In genomic region chr1:52436817-52437216, GRCh38 we compare ENCODE assay signal across 1 cellular context.
TF ChIP-seq lines count a peak whose summit lies in the region.

No MANE protein-coding gene starts in this region.

TF ChIP-seq in GM23338, 12 proteins besides CTCF, POLR2A, EP300 and RAD21:
- TF ChIP-seq, protein P1, sequence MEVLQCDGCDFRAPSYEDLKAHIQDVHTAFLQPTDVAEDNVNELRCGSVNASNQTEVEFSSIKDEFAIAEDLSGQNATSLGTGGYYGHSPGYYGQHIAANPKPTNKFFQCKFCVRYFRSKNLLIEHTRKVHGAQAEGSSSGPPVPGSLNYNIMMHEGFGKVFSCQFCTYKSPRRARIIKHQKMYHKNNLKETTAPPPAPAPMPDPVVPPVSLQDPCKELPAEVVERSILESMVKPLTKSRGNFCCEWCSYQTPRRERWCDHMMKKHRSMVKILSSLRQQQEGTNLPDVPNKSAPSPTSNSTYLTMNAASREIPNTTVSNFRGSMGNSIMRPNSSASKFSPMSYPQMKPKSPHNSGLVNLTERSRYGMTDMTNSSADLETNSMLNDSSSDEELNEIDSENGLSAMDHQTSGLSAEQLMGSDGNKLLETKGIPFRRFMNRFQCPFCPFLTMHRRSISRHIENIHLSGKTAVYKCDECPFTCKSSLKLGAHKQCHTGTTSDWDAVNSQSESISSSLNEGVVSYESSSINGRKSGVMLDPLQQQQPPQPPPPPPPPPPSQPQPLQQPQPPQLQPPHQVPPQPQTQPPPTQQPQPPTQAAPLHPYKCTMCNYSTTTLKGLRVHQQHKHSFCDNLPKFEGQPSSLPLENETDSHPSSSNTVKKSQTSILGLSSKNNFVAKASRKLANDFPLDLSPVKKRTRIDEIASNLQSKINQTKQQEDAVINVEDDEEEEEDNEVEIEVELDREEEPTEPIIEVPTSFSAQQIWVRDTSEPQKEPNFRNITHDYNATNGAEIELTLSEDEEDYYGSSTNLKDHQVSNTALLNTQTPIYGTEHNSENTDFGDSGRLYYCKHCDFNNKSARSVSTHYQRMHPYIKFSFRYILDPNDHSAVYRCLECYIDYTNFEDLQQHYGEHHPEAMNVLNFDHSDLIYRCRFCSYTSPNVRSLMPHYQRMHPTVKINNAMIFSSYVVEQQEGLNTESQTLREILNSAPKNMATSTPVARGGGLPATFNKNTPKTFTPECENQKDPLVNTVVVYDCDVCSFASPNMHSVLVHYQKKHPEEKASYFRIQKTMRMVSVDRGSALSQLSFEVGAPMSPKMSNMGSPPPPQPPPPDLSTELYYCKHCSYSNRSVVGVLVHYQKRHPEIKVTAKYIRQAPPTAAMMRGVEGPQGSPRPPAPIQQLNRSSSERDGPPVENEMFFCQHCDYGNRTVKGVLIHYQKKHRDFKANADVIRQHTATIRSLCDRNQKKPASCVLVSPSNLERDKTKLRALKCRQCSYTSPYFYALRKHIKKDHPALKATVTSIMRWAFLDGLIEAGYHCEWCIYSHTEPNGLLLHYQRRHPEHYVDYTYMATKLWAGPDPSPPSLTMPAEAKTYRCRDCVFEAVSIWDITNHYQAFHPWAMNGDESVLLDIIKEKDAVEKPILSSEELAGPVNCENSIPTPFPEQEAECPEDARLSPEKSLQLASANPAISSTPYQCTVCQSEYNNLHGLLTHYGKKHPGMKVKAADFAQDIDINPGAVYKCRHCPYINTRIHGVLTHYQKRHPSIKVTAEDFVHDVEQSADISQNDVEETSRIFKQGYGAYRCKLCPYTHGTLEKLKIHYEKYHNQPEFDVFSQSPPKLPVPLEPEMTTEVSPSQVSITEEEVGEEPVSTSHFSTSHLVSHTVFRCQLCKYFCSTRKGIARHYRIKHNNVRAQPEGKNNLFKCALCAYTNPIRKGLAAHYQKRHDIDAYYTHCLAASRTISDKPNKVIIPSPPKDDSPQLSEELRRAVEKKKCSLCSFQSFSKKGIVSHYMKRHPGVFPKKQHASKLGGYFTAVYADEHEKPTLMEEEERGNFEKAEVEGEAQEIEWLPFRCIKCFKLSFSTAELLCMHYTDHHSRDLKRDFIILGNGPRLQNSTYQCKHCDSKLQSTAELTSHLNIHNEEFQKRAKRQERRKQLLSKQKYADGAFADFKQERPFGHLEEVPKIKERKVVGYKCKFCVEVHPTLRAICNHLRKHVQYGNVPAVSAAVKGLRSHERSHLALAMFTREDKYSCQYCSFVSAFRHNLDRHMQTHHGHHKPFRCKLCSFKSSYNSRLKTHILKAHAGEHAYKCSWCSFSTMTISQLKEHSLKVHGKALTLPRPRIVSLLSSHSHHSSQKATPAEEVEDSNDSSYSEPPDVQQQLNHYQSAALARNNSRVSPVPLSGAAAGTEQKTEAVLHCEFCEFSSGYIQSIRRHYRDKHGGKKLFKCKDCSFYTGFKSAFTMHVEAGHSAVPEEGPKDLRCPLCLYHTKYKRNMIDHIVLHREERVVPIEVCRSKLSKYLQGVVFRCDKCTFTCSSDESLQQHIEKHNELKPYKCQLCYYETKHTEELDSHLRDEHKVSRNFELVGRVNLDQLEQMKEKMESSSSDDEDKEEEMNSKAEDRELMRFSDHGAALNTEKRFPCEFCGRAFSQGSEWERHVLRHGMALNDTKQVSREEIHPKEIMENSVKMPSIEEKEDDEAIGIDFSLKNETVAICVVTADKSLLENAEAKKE (CRISPR knock-in tag; IDR thresholded peaks at IDR 0.05) = no peak
- TF ChIP-seq, protein P2, sequence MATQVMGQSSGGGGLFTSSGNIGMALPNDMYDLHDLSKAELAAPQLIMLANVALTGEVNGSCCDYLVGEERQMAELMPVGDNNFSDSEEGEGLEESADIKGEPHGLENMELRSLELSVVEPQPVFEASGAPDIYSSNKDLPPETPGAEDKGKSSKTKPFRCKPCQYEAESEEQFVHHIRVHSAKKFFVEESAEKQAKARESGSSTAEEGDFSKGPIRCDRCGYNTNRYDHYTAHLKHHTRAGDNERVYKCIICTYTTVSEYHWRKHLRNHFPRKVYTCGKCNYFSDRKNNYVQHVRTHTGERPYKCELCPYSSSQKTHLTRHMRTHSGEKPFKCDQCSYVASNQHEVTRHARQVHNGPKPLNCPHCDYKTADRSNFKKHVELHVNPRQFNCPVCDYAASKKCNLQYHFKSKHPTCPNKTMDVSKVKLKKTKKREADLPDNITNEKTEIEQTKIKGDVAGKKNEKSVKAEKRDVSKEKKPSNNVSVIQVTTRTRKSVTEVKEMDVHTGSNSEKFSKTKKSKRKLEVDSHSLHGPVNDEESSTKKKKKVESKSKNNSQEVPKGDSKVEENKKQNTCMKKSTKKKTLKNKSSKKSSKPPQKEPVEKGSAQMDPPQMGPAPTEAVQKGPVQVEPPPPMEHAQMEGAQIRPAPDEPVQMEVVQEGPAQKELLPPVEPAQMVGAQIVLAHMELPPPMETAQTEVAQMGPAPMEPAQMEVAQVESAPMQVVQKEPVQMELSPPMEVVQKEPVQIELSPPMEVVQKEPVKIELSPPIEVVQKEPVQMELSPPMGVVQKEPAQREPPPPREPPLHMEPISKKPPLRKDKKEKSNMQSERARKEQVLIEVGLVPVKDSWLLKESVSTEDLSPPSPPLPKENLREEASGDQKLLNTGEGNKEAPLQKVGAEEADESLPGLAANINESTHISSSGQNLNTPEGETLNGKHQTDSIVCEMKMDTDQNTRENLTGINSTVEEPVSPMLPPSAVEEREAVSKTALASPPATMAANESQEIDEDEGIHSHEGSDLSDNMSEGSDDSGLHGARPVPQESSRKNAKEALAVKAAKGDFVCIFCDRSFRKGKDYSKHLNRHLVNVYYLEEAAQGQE (IDR thresholded peaks at IDR 0.05; ENCODE audit: unreplicated experiment) = no peak
